9 cellular contexts compared by ENCODE assay signal in the genomic region with DNA sequence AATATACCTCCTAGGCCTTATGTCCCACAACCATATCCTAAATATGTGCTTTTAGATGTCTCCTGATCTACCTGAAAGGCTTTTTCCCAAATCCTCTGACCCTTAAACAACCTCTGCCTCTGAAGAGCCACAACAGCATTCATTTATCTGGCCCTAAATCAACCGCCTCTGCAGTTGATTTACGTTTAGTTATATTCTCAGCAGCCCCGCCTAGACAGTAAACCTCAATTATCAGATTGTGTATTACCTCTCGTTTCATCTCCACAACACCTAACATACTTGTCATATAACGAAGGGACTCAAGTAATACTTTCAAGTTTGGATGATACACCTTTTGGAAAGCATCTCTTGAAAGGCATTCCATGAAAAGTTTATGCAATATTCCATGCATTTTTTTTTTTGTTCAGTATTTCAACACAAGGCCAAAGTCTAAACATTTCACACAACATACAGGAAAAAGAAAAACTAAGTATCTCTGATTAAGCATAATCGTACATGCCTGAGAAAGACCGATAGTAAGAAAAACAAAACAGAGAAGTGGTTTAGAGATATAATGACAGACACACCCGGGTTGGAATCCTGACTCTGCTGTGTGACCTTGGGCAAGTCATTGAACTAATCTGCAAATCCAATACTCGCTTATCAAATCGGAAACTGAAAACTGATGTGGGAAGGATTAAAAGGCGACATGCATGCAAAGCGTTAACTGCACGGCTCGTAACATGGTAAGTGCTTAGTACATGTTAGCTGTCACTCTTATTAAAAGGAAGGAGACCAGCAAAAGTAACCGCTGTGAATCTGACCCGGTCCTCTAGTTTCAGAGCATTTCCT. TPM values are rescaled to one million over a fixed set of nuclear protein-coding genes. Genes with fewer than 3 reads are reported as not detected.
DNase-seq lines count a peak whose midpoint lies in the region; ATAC-seq, FAIRE-seq and TF ChIP-seq lines count a peak whose summit lies in the region.
"Had no signal": no experiment of that assay in that cellular context is flagged by ENCODE, and none has a peak within 500 bp of the region (broad histone marks: within the 10 kb centered on the region; RNA-seq: fewer than 3 reads in every experiment).

No MANE protein-coding gene starts in this region.

- no peaks in the 10 kb centered on the region for H3K27me3 Mint-ChIP-seq in activated CD8-positive, alpha-beta memory T cell treated with anti-CD3 and anti-CD28 coated beads, Interleukin-2, amount 10 ng/mL, durations not matched to agents 7 days and 5 days

- BruUV-seq in PC-3 (replicated peaks; lab: Mats Ljungman, UMichigan): TSS peak; percentile 55

- no peaks in the 10 kb centered on the region for H3K9me3 ChIP-seq in PC-3 (ENCODE audit: low read length)
- H3K9me3 ChIP-seq in fibroblast of lung (ENCODE audit: control insufficient read depth, insufficient read depth, low read depth, low read length): no peaks in the 10 kb centered on the region
- H3K9me3 ChIP-seq in sigmoid colon: no peaks in the 10 kb centered on the region

- H3K36me3 ChIP-seq in PC-3 (ENCODE audit: low read depth, low read length) (peaks cover 12% of the 10 kb centered on the region), fibroblast of lung (ENCODE audit: control insufficient read depth, insufficient read depth, low read length) (peaks cover 2% of the 10 kb centered on the region), sigmoid colon (peaks cover 0 to 11% (median 5%) of the 10 kb centered on the region in 4 donors)

- WGBS in sigmoid colon, 2 donors: 4 to 15% methylated on average over 16 of the region's 16 CpGs

- POLR2A ChIA-PET in PC-3 (lab: Charles Lee; ENCODE audit: unreplicated experiment): interaction anchor here (0.5 kb wide), 1 partner anchor 1461 kb away, joined by 3 read pairs; no protein-coding TSS in a partner anchor

- H3K27ac ChIP-seq in PC-3 (ENCODE audit: low read length) (no peak overlapping the region), fibroblast of lung (ENCODE audit: insufficient read depth, low read length) (peak overlapping the region; percentile 64), sigmoid colon (peak overlapping the region; percentile 72 to 81 (median 80))

- H3K27me3 ChIP-seq in PC-3 (ENCODE audit: low read length) (no peaks in the 10 kb centered on the region), fibroblast of lung (ENCODE audit: control insufficient read depth, insufficient read depth, low read length) (no peaks in the 10 kb centered on the region), sigmoid colon (no peaks in the 10 kb centered on the region)

- H2AFZ ChIP-seq in PC-3 (ENCODE audit: low read length) (peak overlapping the region; percentile 100), fibroblast of lung (ENCODE audit: low read length) (peak overlapping the region; percentile 87)

- TF ChIP-seq CTCF in PC-3 (conservative IDR thresholded peaks at IDR 0.05; ENCODE audit: low read depth, low read length) (no peak), fibroblast of lung (conservative IDR thresholded peaks at IDR 0.05 in 1 of 2, IDR thresholded peaks at IDR 0.05 in 1 of 2; ENCODE audit: low read depth in 1 of 2, low read length in 2 of 2) (no peak), sigmoid colon (IDR thresholded peaks at IDR 0.05) (no peak)

- peaks cover 11% of the 10 kb centered on the region for H3K36me3 Mint-ChIP-seq in activated CD8-positive, alpha-beta memory T cell treated with anti-CD3 and anti-CD28 coated beads, Interleukin-2, amount 10 ng/mL, durations not matched to agents 7 days and 5 days

- CTCF ChIA-PET in activated CD8-positive, alpha-beta memory T cell treated with anti-CD3 and anti-CD28 coated beads, Interleukin-2, amount 10 ng/mL, durations not matched to agents 7 days and 5 days (lab: Charles Lee): interaction anchor here (0.6 to 1.0 kb wide), 4 partner anchors 22 to 72 kb away, joined by 3 to 6 read pairs (median 3); no protein-coding TSS in a partner anchor
- CTCF ChIA-PET in PC-3 (lab: Charles Lee): no interaction called here

- H3K27ac Mint-ChIP-seq in activated CD8-positive, alpha-beta memory T cell treated with anti-CD3 and anti-CD28 coated beads, Interleukin-2, amount 10 ng/mL, durations not matched to agents 7 days and 5 days: peak overlapping the region; percentile 81

- no peaks in the 10 kb centered on the region for H3K9me2 ChIP-seq in PC-3 (replicated peaks; ENCODE audit: low read length)

- H3K4me2 ChIP-seq in PC-3 (ENCODE audit: low read length) (peak overlapping the region; percentile 91), fibroblast of lung (ENCODE audit: extremely low read depth, insufficient read depth, low read length) (peak overlapping the region; percentile 79)

- H3K4me3 ChIP-seq in PC-3 (ENCODE audit: low read length): peak overlapping the region; percentile 99
- H3K4me3 ChIP-seq in fibroblast of lung (replicated peaks in 1 of 4; ENCODE audit: control extremely low read depth in 1 of 4, insufficient read depth in 1 of 4, low read depth in 3 of 4, low read length in 4 of 4): peak overlapping the region; percentile 79 to 97 (median 88)
- H3K4me3 ChIP-seq in sigmoid colon: peak overlapping the region; percentile 73 to 97 (median 86)

- peaks cover 49% of the 10 kb centered on the region for H3K4me1 Mint-ChIP-seq in activated CD8-positive, alpha-beta memory T cell treated with anti-CD3 and anti-CD28 coated beads, Interleukin-2, amount 10 ng/mL, durations not matched to agents 7 days and 5 days

- no peak for DNase-seq in activated CD8-positive, alpha-beta memory T cell treated with anti-CD3 and anti-CD28 coated beads, Interleukin-2, amount 10 ng/mL, durations not matched to agents 7 days and 5 days
- no peak for DNase-seq in activated CD8-positive, alpha-beta memory T cell treated with anti-CD3 and anti-CD28 coated beads for 24 hours
- DNase-seq in PC-3 (no peak), fibroblast of lung (ENCODE audit: low read depth in 2 of 2) (no peak), sigmoid colon (no peak), frontal cortex (ENCODE audit: low spot score in 2 of 2) (no peak), SKM-1 treated with dmso at 0.1 percent for 144 hours (lab: John Stamatoyannopoulos, UW; ENCODE audit: unreplicated experiment) (no peak), NCI-H226 (no peak)

- no peaks in the 10 kb centered on the region for H3F3A ChIP-seq in PC-3 (ENCODE audit: low read length, unreplicated experiment)

- peaks cover 40% of the 10 kb centered on the region for H3K79me2 ChIP-seq in PC-3 (ENCODE audit: low read length)
- peaks cover 29% of the 10 kb centered on the region for H3K79me2 ChIP-seq in fibroblast of lung (ENCODE audit: control insufficient read depth, insufficient read depth, low read length)

- no peak for FAIRE-seq in frontal cortex (lab: Jason Lieb, UNC)
- FAIRE-seq: colon had no signal

- H3K4me1 ChIP-seq in PC-3 (ENCODE audit: insufficient read depth, low read length) (peaks cover 19% of the 10 kb centered on the region), fibroblast of lung (ENCODE audit: control insufficient read depth, extremely low read depth, insufficient read depth, low read length) (peaks cover 4% of the 10 kb centered on the region), sigmoid colon (peaks cover 0 to 22% (median 21%) of the 10 kb centered on the region in 4 donors)

- peak overlapping the region; percentile 89 for H3K9ac ChIP-seq in PC-3 (ENCODE audit: low read length)
- peak overlapping the region; percentile 90 for H3K9ac ChIP-seq in fibroblast of lung (ENCODE audit: insufficient read depth, low read length)

- no peaks in the 10 kb centered on the region for H3K9me3 Mint-ChIP-seq in activated CD8-positive, alpha-beta memory T cell treated with anti-CD3 and anti-CD28 coated beads, Interleukin-2, amount 10 ng/mL, durations not matched to agents 7 days and 5 days (ENCODE audit: low read depth)

- TF ChIP-seq POLR2A in sigmoid colon (IDR thresholded peaks at IDR 0.05): no peak

- peak overlapping the region; percentile 84 for H3K4me3 Mint-ChIP-seq in activated CD8-positive, alpha-beta memory T cell treated with anti-CD3 and anti-CD28 coated beads, Interleukin-2, amount 10 ng/mL, durations not matched to agents 7 days and 5 days

- intact Hi-C loops in PC-3 (cut with micrococcal nuclease) (loop anchor here (2.0 to 5.0 kb wide), 2 partner anchors 36 to 52 kb away; a partner anchor contains a TSS), sigmoid colon (cut with DNase I) (loop anchor here (2.0 kb wide), 1 partner anchor 52 kb away; a partner anchor contains a TSS)

- peak; percentile 8 for ATAC-seq in activated CD8-positive, alpha-beta memory T cell treated with anti-CD3 and anti-CD28 coated beads, Interleukin-2, amount 10 ng/mL, durations not matched to agents 7 days and 5 days
- no peak for ATAC-seq in PC-3

- H4K20me1 ChIP-seq in PC-3 (ENCODE audit: low read length) (peaks cover 24% of the 10 kb centered on the region), fibroblast of lung (ENCODE audit: control insufficient read depth, extremely low read depth, insufficient read depth, low read length) (no peaks in the 10 kb centered on the region)

- no peak for TF ChIP-seq EP300 in sigmoid colon (IDR thresholded peaks at IDR 0.05)

RNA-seq across cellular contexts. Expression of a gene that starts 0.8 kb away (rescaled TPM):
- 10 to 100 TPM; 39.8 to 42.5 TPM for total RNA-seq in activated CD8-positive, alpha-beta memory T cell treated with anti-CD3 and anti-CD28 coated beads, Interleukin-2, amount 10 ng/mL, durations not matched to agents 7 days and 5 days
- total RNA-seq in PC-3 (2014; rRNA removed): 29.3 and 31.2 TPM in 2 replicates
- total RNA-seq in fibroblast of lung: 67.4 and 87.1 TPM in 2 replicates
- polyA plus RNA-seq in fibroblast of lung: 30.5 and 32.1 TPM in 2 replicates
- polyA plus RNA-seq in fibroblast of lung (2012): 18.2 and 19.1 TPM in 2 replicates
- 2.7 and 14.3 TPM in 2 replicates for polyA minus RNA-seq in fibroblast of lung (ENCODE audit: low replicate concordance)
- 100 to 1,000 TPM in 3 of 4 donors, 10 to 100 TPM in 1; 61.9 to 271 (median 157) TPM for total RNA-seq in sigmoid colon
- polyA plus RNA-seq in sigmoid colon: 10 to 100 TPM; 24.6 to 34.8 (median 29.6) TPM
- total RNA-seq in frontal cortex: 194 TPM

RNA-seq across cellular contexts. Expression of a gene that starts 52.0 kb away (rescaled TPM):
- 10 to 100 TPM; 35.0 to 39.6 TPM for total RNA-seq in activated CD8-positive, alpha-beta memory T cell treated with anti-CD3 and anti-CD28 coated beads, Interleukin-2, amount 10 ng/mL, durations not matched to agents 7 days and 5 days
- total RNA-seq in PC-3 (2014; rRNA removed): 26.2 and 33.2 TPM in 2 replicates
- total RNA-seq in fibroblast of lung: 27.5 and 27.7 TPM in 2 replicates
- polyA plus RNA-seq in fibroblast of lung: 12.0 and 14.9 TPM in 2 replicates
- polyA plus RNA-seq in fibroblast of lung (2012): 13.8 and 16.2 TPM in 2 replicates
- 4.4 and 10.0 TPM in 2 replicates for polyA minus RNA-seq in fibroblast of lung (ENCODE audit: low replicate concordance)
- 10 to 100 TPM; 14.9 to 17.7 (median 15.7) TPM for total RNA-seq in sigmoid colon
- 10 to 100 TPM in 2 of 3 donors, 1 to 10 TPM in 1; 7.8 to 14.8 (median 10.9) TPM for polyA plus RNA-seq in sigmoid colon
- total RNA-seq in frontal cortex: 70.5 TPM
